ENCODE assay signal across 1 cellular context in genomic region chr6:37432916-37433656, GRCh38.
TF ChIP-seq lines count a peak whose summit lies in the region.

Gene CMTR1, plus strand, starts transcription at chr6:37433221. Its CDS starts 2,409 bp downstream, at chr6:37435630.

TF ChIP-seq in HepG2, 621 proteins besides CTCF, POLR2A, EP300 and RAD21 (continued from another document and continues in another):
- peak; percentile 75; the same call in 1 of the 2 replicates for TF ChIP-seq MYPOP (CRISPR knock-in tag; IDR thresholded peaks at IDR 0.05)
- TF ChIP-seq MED8 (CRISPR knock-in tag; IDR thresholded peaks at IDR 0.05; ENCODE audit: insufficient replicate concordance) = no peak
- peak; percentile 90; the same call in 1 of the 2 replicates for TF ChIP-seq ZSCAN5A (CRISPR knock-in tag; IDR thresholded peaks at IDR 0.05; ENCODE audit: borderline replicate concordance)
- no peak for TF ChIP-seq NKX3-1 (CRISPR knock-in tag; IDR thresholded peaks at IDR 0.05)
- TF ChIP-seq PATZ1 (CRISPR knock-in tag; IDR thresholded peaks at IDR 0.05) = peak; percentile 75
- TF ChIP-seq ZNF18 (CRISPR knock-in tag; IDR thresholded peaks at IDR 0.05; ENCODE audit: insufficient replicate concordance) = no peak
- peak; percentile 64; the same call in 1 of the 2 replicates for TF ChIP-seq PCBP1 (IDR thresholded peaks at IDR 0.05; ENCODE audit: borderline replicate concordance, low read depth, low read length)
- TF ChIP-seq HMGA1 (CRISPR knock-in tag; conservative IDR thresholded peaks at IDR 0.05) = no peak
- peak; percentile 23; the same call in 1 of the 2 replicates for TF ChIP-seq NFYC (CRISPR knock-in tag; IDR thresholded peaks at IDR 0.05)
- TF ChIP-seq ETV5 (CRISPR knock-in tag; IDR thresholded peaks at IDR 0.05; ENCODE audit: borderline replicate concordance) = peak; percentile 43; the same call in 1 of the 2 replicates
- TF ChIP-seq SALL1 (CRISPR knock-in tag; IDR thresholded peaks at IDR 0.05) = peak; percentile 82
- TF ChIP-seq NFYB (CRISPR knock-in tag; IDR thresholded peaks at IDR 0.05) = peak; percentile 40; the same call in 1 of the 2 replicates
- TF ChIP-seq RAD51 (IDR thresholded peaks at IDR 0.05; ENCODE audit: borderline replicate concordance) = no peak
- TF ChIP-seq ISL2 (CRISPR knock-in tag; IDR thresholded peaks at IDR 0.05) = no peak
- no peak for TF ChIP-seq MTF2 (CRISPR knock-in tag; IDR thresholded peaks at IDR 0.05; ENCODE audit: borderline replicate concordance)
- peak; percentile 92 for TF ChIP-seq ZIK1 (CRISPR knock-in tag; IDR thresholded peaks at IDR 0.05; ENCODE audit: borderline replicate concordance, low read depth)
- peak; percentile 94 for TF ChIP-seq SMAD3 (CRISPR knock-in tag; IDR thresholded peaks at IDR 0.05)
- no peak for TF ChIP-seq HNF1A (IDR thresholded peaks at IDR 0.05; ENCODE audit: low read depth)
- TF ChIP-seq HNF1A (CRISPR knock-in tag; IDR thresholded peaks at IDR 0.05; ENCODE audit: borderline replicate concordance) = peak; percentile 81
- peak; percentile 47; the same call in 1 of the 2 replicates for TF ChIP-seq GATA4 (IDR thresholded peaks at IDR 0.05; ENCODE audit: borderline replicate concordance, low read depth)
- TF ChIP-seq CCDC6 (CRISPR knock-in tag; IDR thresholded peaks at IDR 0.05) = peak; percentile 93; the same call in 1 of the 2 replicates
- no peak for TF ChIP-seq ZNF382 (CRISPR knock-in tag; IDR thresholded peaks at IDR 0.05; ENCODE audit: borderline replicate concordance)
- TF ChIP-seq MBNL3 (CRISPR knock-in tag; conservative IDR thresholded peaks at IDR 0.05) = no peak
- peak; percentile 87 for TF ChIP-seq MAX (IDR thresholded peaks at IDR 0.05)
- TF ChIP-seq TBL1XR1 (IDR thresholded peaks at IDR 0.05; ENCODE audit: borderline replicate concordance, low read length, partially characterized antibody) = peak; percentile 50
- TF ChIP-seq SKI (IDR thresholded peaks at IDR 0.05; ENCODE audit: partially characterized antibody) = peak; percentile 64
- no peak for TF ChIP-seq SP1 (IDR thresholded peaks at IDR 0.05)
- TF ChIP-seq SP1 (CRISPR knock-in tag; IDR thresholded peaks at IDR 0.05) = peak; percentile 80
- no peak for TF ChIP-seq PBX2 (CRISPR knock-in tag; IDR thresholded peaks at IDR 0.05)
- TF ChIP-seq TBX3 (IDR thresholded peaks at IDR 0.05; ENCODE audit: borderline replicate concordance) = no peak
- no peak for TF ChIP-seq GPN1 (CRISPR knock-in tag; IDR thresholded peaks at IDR 0.05; ENCODE audit: borderline replicate concordance)
- TF ChIP-seq GLMP (CRISPR knock-in tag; IDR thresholded peaks at IDR 0.05; ENCODE audit: borderline replicate concordance) = no peak
- TF ChIP-seq ZNF280B (CRISPR knock-in tag; IDR thresholded peaks at IDR 0.05; ENCODE audit: borderline replicate concordance) = peak; percentile 74
- peak; percentile 81 for TF ChIP-seq ZNF263 (CRISPR knock-in tag; IDR thresholded peaks at IDR 0.05)
- TF ChIP-seq MNT (IDR thresholded peaks at IDR 0.05) = peak; percentile 26; the same call in 1 of the 2 replicates
- no peak for TF ChIP-seq MTF1 (CRISPR knock-in tag; IDR thresholded peaks at IDR 0.05)
- TF ChIP-seq NONO (IDR thresholded peaks at IDR 0.05) = no peak
- TF ChIP-seq NONO (CRISPR knock-in tag; conservative IDR thresholded peaks at IDR 0.05) = peak; percentile 91
- no peak; the same call in 1 of the 2 replicates for TF ChIP-seq ZNF780A (CRISPR knock-in tag; IDR thresholded peaks at IDR 0.05)
